15 cellular contexts compared by ENCODE assay signal in the genomic region with DNA sequence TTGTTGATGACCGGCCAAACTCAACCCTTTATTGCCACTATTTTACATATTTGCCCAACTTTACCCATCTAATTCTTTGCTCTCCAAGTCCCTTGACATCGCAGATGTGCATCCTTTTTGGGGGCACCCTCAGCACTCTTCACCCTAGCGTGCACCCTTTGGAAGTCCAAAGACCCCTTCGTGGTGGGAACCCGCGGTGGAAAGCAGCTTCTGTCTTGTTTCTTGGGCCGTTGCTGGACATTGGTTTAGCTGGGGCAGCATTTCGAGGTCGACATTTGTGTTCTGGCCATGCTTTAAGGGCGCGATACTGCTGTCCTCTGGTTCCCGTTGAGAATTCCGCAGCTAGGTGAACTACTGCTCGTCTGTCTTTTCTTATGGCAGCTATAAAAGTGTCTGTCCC. TPM values are rescaled to one million over a fixed set of nuclear protein-coding genes. Genes with fewer than 3 reads are reported as not detected.
DNase-seq lines count a peak whose midpoint lies in the region; ATAC-seq and TF ChIP-seq lines count a peak whose summit lies in the region.
"Had no signal": no experiment of that assay in that cellular context is flagged by ENCODE, and none has a peak within 500 bp of the region (broad histone marks: within the 10 kb centered on the region; RNA-seq: fewer than 3 reads in every experiment).

No MANE protein-coding gene starts in this region.

- H3K4me3 ChIP-seq in left ventricle myocardium inferior (peak overlapping the region; percentile 59), esophagus muscularis mucosa (peak overlapping the region; percentile 48 to 57 (median 50)), urinary bladder (ENCODE audit: low read depth, low read length) (peak overlapping the region; percentile 24)
- H3K4me3 ChIP-seq: SJCRH30 had no signal

- H3K9me3 Mint-ChIP-seq in natural killer cell, result peaks cover 2 to 3% of the 10 kb centered on the region in 2 donors

- no peak for ATAC-seq in left ventricle myocardium superior
- ATAC-seq in natural killer cell, result no peak
- no peak for ATAC-seq in HG02970 (IDR thresholded peaks at IDR 0.05; ENCODE audit: low FRiP score, unreplicated experiment)
- ATAC-seq in HG02870 (IDR thresholded peaks at IDR 0.05; ENCODE audit: unreplicated experiment), result no peak

- H3K4me3 Mint-ChIP-seq in natural killer cell, result peak overlapping the region; percentile 86

- H3K4me1 Mint-ChIP-seq in natural killer cell, result peaks cover 7 to 11% of the 10 kb centered on the region in 2 donors

- TF ChIP-seq EP300 in esophagus muscularis mucosa (IDR thresholded peaks at IDR 0.05), result no peak

- no peak for DNase-seq in left ventricle myocardium inferior
- DNase-seq in left ventricle myocardium superior, result no peak
- DNase-seq in esophagus muscularis mucosa (ENCODE audit: extremely low spot score), result no peak
- DNase-seq in natural killer cell, result no peak
- no peak for DNase-seq in putamen (ENCODE audit: low spot score)
- DNase-seq: activated gamma-delta T cell, HCEC 1CT, NCI-H1694 treated with DMSO at 0.1 percent for 48 hours, NCI-H748 treated with DMSO at 0.1 percent for 48 hours, SJCRH30, WERI-Rb-1 had no signal

- intact Hi-C loops in left ventricle myocardium inferior (cut with micrococcal nuclease) (no loop called here), left ventricle myocardium superior (cut with micrococcal nuclease) (no loop called here), esophagus muscularis mucosa (cut with DNase I) (no loop called here), natural killer cell (cut with micrococcal nuclease) (no loop called here)

- no peaks in the 10 kb centered on the region for H3K36me3 Mint-ChIP-seq in natural killer cell

- H3K27ac Mint-ChIP-seq in natural killer cell, result peak overlapping the region; percentile 80 to 88

- H3K36me3 ChIP-seq in left ventricle myocardium inferior (no peaks in the 10 kb centered on the region), esophagus muscularis mucosa (no peaks in the 10 kb centered on the region), urinary bladder (ENCODE audit: insufficient read depth) (no peaks in the 10 kb centered on the region)
- H3K36me3 ChIP-seq: SJCRH30 had no signal

- H3K27ac ChIP-seq in left ventricle myocardium inferior (replicated peaks), result peak overlapping the region; percentile 38
- H3K27ac ChIP-seq in esophagus muscularis mucosa (replicated peaks in 1 of 4), result no peak overlapping the region
- no peak overlapping the region for H3K27ac ChIP-seq in urinary bladder (ENCODE audit: low read depth)
- H3K27ac ChIP-seq: SJCRH30, skin epidermis, WERI-Rb-1 had no signal

- peaks cover 6% of the 10 kb centered on the region for H3K9me3 ChIP-seq in left ventricle myocardium inferior (replicated peaks)
- H3K9me3 ChIP-seq in esophagus muscularis mucosa, result no peaks in the 10 kb centered on the region
- H3K9me3 ChIP-seq: SJCRH30 had no signal

- TF ChIP-seq CTCF in left ventricle myocardium inferior (IDR thresholded peaks at IDR 0.05; ENCODE audit: borderline replicate concordance) (no peak), esophagus muscularis mucosa (IDR thresholded peaks at IDR 0.05) (no peak), natural killer cell (IDR thresholded peaks at IDR 0.05) (no peak)

- WGBS in esophagus muscularis mucosa, result 83% methylated on average over 14 of the region's 14 CpGs
- 87% methylated on average over 14 of the region's 14 CpGs for WGBS in urinary bladder

- H3K27me3 Mint-ChIP-seq in natural killer cell (ENCODE audit: low read depth in 2 of 2), result peaks cover 44 to 57% of the 10 kb centered on the region in 2 donors

- no peaks in the 10 kb centered on the region for H3K4me1 ChIP-seq in left ventricle myocardium inferior
- H3K4me1 ChIP-seq in esophagus muscularis mucosa, result peaks cover 0 to 11% (median 7%) of the 10 kb centered on the region in 4 donors
- no peaks in the 10 kb centered on the region for H3K4me1 ChIP-seq in urinary bladder (ENCODE audit: insufficient read depth)
- H3K4me1 ChIP-seq: SJCRH30 had no signal

- H3K27me3 ChIP-seq in left ventricle myocardium inferior (ENCODE audit: low read depth) (peaks cover 8% of the 10 kb centered on the region), esophagus muscularis mucosa (peaks cover 0 to 24% (median 4%) of the 10 kb centered on the region in 4 donors)
- H3K27me3 ChIP-seq: SJCRH30 had no signal

- TF ChIP-seq POLR2A in esophagus muscularis mucosa (IDR thresholded peaks at IDR 0.05; ENCODE audit: low read depth), result no peak

RNA-seq across cellular contexts. Expression of a gene that starts 0.3 kb away (rescaled TPM):
- total RNA-seq in left ventricle myocardium inferior (0.05 TPM), left ventricle myocardium superior (0.05 TPM), esophagus muscularis mucosa (under 1 TPM; 0.17 to 0.46 (median 0.37) TPM), natural killer cell (under 1 TPM; 0.14 to 0.36 (median 0.20) TPM), urinary bladder (2.2 TPM)
- 0.04 TPM for polyA plus RNA-seq in urinary bladder
- total RNA-seq: SJCRH30 had no signal

RNA-seq across cellular contexts. Expression of a gene that starts 21.4 kb away (rescaled TPM):
- 4.5 TPM for total RNA-seq in left ventricle myocardium inferior
- total RNA-seq in left ventricle myocardium superior, result 2.8 TPM
- total RNA-seq in esophagus muscularis mucosa, result 10 to 100 TPM in 3 of 4 donors, 1 to 10 TPM in 1; 6.5 to 12.9 (median 12.1) TPM
- not detected for total RNA-seq in natural killer cell
- 4.9 TPM for total RNA-seq in urinary bladder
- polyA plus RNA-seq in urinary bladder, result 8.0 TPM
